In the genomic region with DNA sequence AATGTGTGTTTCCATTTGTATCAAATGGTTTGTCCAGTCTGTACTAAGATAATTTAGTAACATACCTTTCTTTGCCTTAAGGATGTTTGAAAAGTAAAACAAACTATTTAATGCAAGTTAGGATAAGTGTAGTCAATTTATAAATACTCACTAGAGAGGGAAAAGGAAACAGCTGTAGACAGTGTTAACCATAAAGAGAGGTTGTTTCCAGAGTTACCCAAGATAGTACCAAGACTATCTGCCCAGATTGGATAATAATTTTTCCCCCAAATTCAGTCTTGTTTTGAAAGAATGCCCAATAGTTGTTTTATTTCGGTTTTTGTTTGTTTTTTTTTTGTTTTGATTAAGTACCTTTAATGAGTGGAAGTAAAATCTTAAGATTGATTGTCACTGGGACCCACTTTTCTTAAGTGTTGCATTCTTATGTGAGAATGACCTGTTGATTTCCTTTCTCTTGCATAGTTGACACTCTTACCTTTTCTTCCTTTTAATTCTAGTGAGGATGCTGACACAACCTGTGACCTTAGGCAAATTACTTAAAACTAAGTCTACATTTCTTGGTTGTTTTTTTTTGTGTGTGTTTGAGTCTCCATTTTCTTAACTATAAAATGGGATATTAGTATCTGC, we compare ENCODE assay signal across 11 cellular contexts. TPM values are rescaled to one million over a fixed set of nuclear protein-coding genes. Genes with fewer than 3 reads are reported as not detected.
DNase-seq lines count a peak whose midpoint lies in the region; ATAC-seq and TF ChIP-seq lines count a peak whose summit lies in the region.
"Had no signal": no experiment of that assay in that cellular context is flagged by ENCODE, and none has a peak within 500 bp of the region (broad histone marks: within the 10 kb centered on the region; RNA-seq: fewer than 3 reads in every experiment).

No MANE protein-coding gene starts in this region.

- peak overlapping the region; percentile 13 for H3K4me3 ChIP-seq in DOHH2 (ENCODE audit: low read length)
- no peak overlapping the region for H3K4me3 ChIP-seq in OCI-LY7 (ENCODE audit: low read depth, low read length, poor library complexity, severe bottlenecking)
- H3K4me3 ChIP-seq in iPS-18a (ENCODE audit: low read length): no peak overlapping the region
- no peak overlapping the region for H3K4me3 ChIP-seq in brain microvascular endothelial cell (ENCODE audit: low read depth, low read length)

- CTCF ChIA-PET in OCI-LY7 (lab: Charles Lee; ENCODE audit: unreplicated experiment): no interaction called here

- DNase-seq in OCI-LY7 (ENCODE audit: low spot score): no peak
- DNase-seq in brain microvascular endothelial cell: no peak
- no peak for DNase-seq in NCI-H345 (lab: John Stamatoyannopoulos, UW)
- no peak for DNase-seq in CD1c-positive myeloid dendritic cell (ENCODE audit: extremely low spot score)
- DNase-seq: activated effector memory CD4-positive, alpha-beta T cell treated with anti-CD3 and anti-CD28 coated beads, Interleukin-2, amount 50 U/mL, for 16 hours; BE2C; SW 1271 had no signal

- TF ChIP-seq CTCF in DOHH2 (IDR thresholded peaks at IDR 0.05; ENCODE audit: low read depth, low read length, poor library complexity, severe bottlenecking) (no peak), OCI-LY7 (conservative IDR thresholded peaks at IDR 0.05; ENCODE audit: low read length) (no peak), brain microvascular endothelial cell (IDR thresholded peaks at IDR 0.05; ENCODE audit: low read depth, low read length, missing control alignments) (no peak)

- H3K9me3 ChIP-seq in DOHH2 (ENCODE audit: control insufficient read depth, insufficient read depth, low read length) (no peaks in the 10 kb centered on the region), OCI-LY7 (ENCODE audit: low read length) (no peaks in the 10 kb centered on the region), iPS-18a (ENCODE audit: control insufficient read depth, low read depth, low read length) (no peaks in the 10 kb centered on the region)
- H3K9me3 ChIP-seq: BE2C had no signal

- H3K4me2 ChIP-seq in DOHH2 (ENCODE audit: low read length) (peak overlapping the region; percentile 42), OCI-LY7 (ENCODE audit: low read length) (peak overlapping the region; percentile 40)

- H3K4me1 ChIP-seq in DOHH2 (ENCODE audit: control insufficient read depth, low read length) (peaks cover 83% of the 10 kb centered on the region), OCI-LY7 (ENCODE audit: insufficient read depth, low read length, poor library complexity, severe bottlenecking) (peaks cover 80% of the 10 kb centered on the region), iPS-18a (ENCODE audit: control insufficient read depth, low read depth, low read length) (peaks cover 60% of the 10 kb centered on the region)

- H3K27me3 ChIP-seq in DOHH2 (ENCODE audit: control insufficient read depth, low read length): no peaks in the 10 kb centered on the region
- H3K27me3 ChIP-seq in iPS-18a (ENCODE audit: control insufficient read depth, insufficient read depth, low read length): no peaks in the 10 kb centered on the region
- no peaks in the 10 kb centered on the region for H3K27me3 ChIP-seq in brain microvascular endothelial cell (replicated peaks)
- H3K27me3 ChIP-seq: BE2C had no signal

- H3K36me3 ChIP-seq in DOHH2 (ENCODE audit: control insufficient read depth, low read length) (no peaks in the 10 kb centered on the region), OCI-LY7 (ENCODE audit: insufficient read depth, low read length) (peaks cover 32% of the 10 kb centered on the region), iPS-18a (ENCODE audit: control insufficient read depth, low read depth, low read length) (no peaks in the 10 kb centered on the region), brain microvascular endothelial cell (replicated peaks) (no peaks in the 10 kb centered on the region)
- H3K36me3 ChIP-seq: BE2C had no signal

- no peak overlapping the region for H2AFZ ChIP-seq in OCI-LY7 (ENCODE audit: low read length)

- 0 out of 2 replicates have a peak, but pooled peaks cover 2% of the 10 kb centered on the region for H3F3A ChIP-seq in DOHH2 (ENCODE audit: control insufficient read depth, insufficient read depth)

- H3K9ac ChIP-seq in iPS-18a (ENCODE audit: low read length): peak overlapping the region; percentile 12

- ATAC-seq in GM21390 (IDR thresholded peaks at IDR 0.05; ENCODE audit: unreplicated experiment) (peak; percentile 44), GM19397 (IDR thresholded peaks at IDR 0.05; ENCODE audit: unreplicated experiment) (no peak)

- H3K79me2 ChIP-seq in DOHH2 (ENCODE audit: control insufficient read depth, low read length) (peaks cover 26% of the 10 kb centered on the region), OCI-LY7 (ENCODE audit: insufficient read depth, low read depth, low read length) (peaks cover 64% of the 10 kb centered on the region)

- POLR2A ChIA-PET in OCI-LY7 (lab: Charles Lee): interaction anchor here (0.9 to 1.1 kb wide), 3 partner anchors 12 to 14 kb away, joined by 3 to 6 read pairs (median 4); a partner anchor contains a TSS

- H4K20me1 ChIP-seq in DOHH2 (ENCODE audit: control insufficient read depth, insufficient read depth, low read depth, low read length) (no peaks in the 10 kb centered on the region), OCI-LY7 (ENCODE audit: insufficient read depth, low read length) (peaks cover 10% of the 10 kb centered on the region; the same call in 1 of the 2 replicates)

- in situ Hi-C loops in brain microvascular endothelial cell (cut with HindIII; ENCODE audit: low pct_ligation_motif_present, low sequenced_read_pairs): loop anchor here (25.0 kb wide), 1 partner anchor 165 kb away; no protein-coding TSS in a partner anchor

- intact Hi-C loops in OCI-LY7 (cut with micrococcal nuclease; ENCODE audit: unreplicated experiment): no loop called here

- H3K9me2 ChIP-seq in DOHH2 (replicated peaks; ENCODE audit: control insufficient read depth, low read length) (no peaks in the 10 kb centered on the region), OCI-LY7 (ENCODE audit: insufficient read depth, low read length) (no peaks in the 10 kb centered on the region)

- peak overlapping the region; percentile 22 for H3K27ac ChIP-seq in DOHH2 (ENCODE audit: low read depth, low read length)
- no peak overlapping the region for H3K27ac ChIP-seq in OCI-LY7 (ENCODE audit: low read depth, low read length, poor library complexity, severe bottlenecking)
- H3K27ac ChIP-seq in iPS-18a (ENCODE audit: low read length): peak overlapping the region; percentile 67
- H3K27ac ChIP-seq in brain microvascular endothelial cell: no peak overlapping the region

- BruUV-seq in OCI-LY7 (replicated peaks; lab: Mats Ljungman, UMichigan): no TSS peak

RNA-seq across cellular contexts. Expression of a gene that starts 12.8 kb away (rescaled TPM):
- total RNA-seq in OCI-LY7 (2014; rRNA removed; shearing (Covaris generic)): 28.7 and 29.9 TPM in 2 replicates
- total RNA-seq in OCI-LY7 (2022): 69.7 and 81.4 TPM in 2 replicates

RNA-seq across cellular contexts. Expression of a gene that starts 55.4 kb away (rescaled TPM):
- total RNA-seq in OCI-LY7 (2014; rRNA removed; shearing (Covaris generic)): not detected in 2 replicates
- total RNA-seq in OCI-LY7 (2022): 1.4 TPM in 1 of 2 replicates, not detected in the other

Comparison
In these comparisons a context has a peak if more than half of its experiments do, and no peak if none do; other contexts are left out.
1. H3K27ac ChIP-seq: peak in DOHH2 (single experiment) and iPS-18a (single experiment); none in OCI-LY7 (single experiment) and brain microvascular endothelial cell (single experiment).